ENCODE assay signal across 1 cellular context in genomic region chr20:32543570-32544259, GRCh38.
A peak's percentile ranks its signal among the peaks of the same experiment; 100 is the strongest.
TF ChIP-seq lines count a peak whose summit lies in the region.

No MANE protein-coding gene starts in this region.

TF ChIP-seq in HepG2, 621 proteins besides CTCF, POLR2A, EP300 and RAD21 (continued from another document and continues in another):
- no peak for TF ChIP-seq TAF15 (IDR thresholded peaks at IDR 0.05; ENCODE audit: low read depth, low read length, poor library complexity, severe bottlenecking)
- TF ChIP-seq KAT2B (IDR thresholded peaks at IDR 0.05; ENCODE audit: borderline replicate concordance, low read depth, low read length), result no peak
- TF ChIP-seq TFE3 (CRISPR knock-in tag; IDR thresholded peaks at IDR 0.05), result peak; percentile 93
- TF ChIP-seq MAX (IDR thresholded peaks at IDR 0.05), result no peak
- peak; percentile 94; the same call in 1 of the 2 replicates for TF ChIP-seq ZFP41 (CRISPR knock-in tag; IDR thresholded peaks at IDR 0.05; ENCODE audit: borderline replicate concordance)
- TF ChIP-seq CENPT (CRISPR knock-in tag; IDR thresholded peaks at IDR 0.05; ENCODE audit: low read depth), result 0 out of 2 replicates have a peak, but pooled peaks have one; percentile 26
- TF ChIP-seq MEF2D (CRISPR knock-in tag; IDR thresholded peaks at IDR 0.05), result peak; percentile 96
- peak; percentile 94 for TF ChIP-seq ZNF230 (CRISPR knock-in tag; IDR thresholded peaks at IDR 0.05)
- peak; percentile 84; the same call in 1 of the 2 replicates for TF ChIP-seq ELF4 (CRISPR knock-in tag; IDR thresholded peaks at IDR 0.05; ENCODE audit: borderline replicate concordance)
- TF ChIP-seq RCOR2 (CRISPR knock-in tag; IDR thresholded peaks at IDR 0.05), result peak; percentile 99
- peak; percentile 77; the same call in 1 of the 2 replicates for TF ChIP-seq TFAP4 (IDR thresholded peaks at IDR 0.05; ENCODE audit: borderline replicate concordance, low read depth)
- TF ChIP-seq HHEX (CRISPR knock-in tag; IDR thresholded peaks at IDR 0.05), result peak; percentile 94
- TF ChIP-seq ZBTB10 (CRISPR knock-in tag; IDR thresholded peaks at IDR 0.05; ENCODE audit: borderline replicate concordance), result peak; percentile 57; the same call in 1 of the 2 replicates
- TF ChIP-seq ZNF205 (CRISPR knock-in tag; IDR thresholded peaks at IDR 0.05), result peak; percentile 95
- TF ChIP-seq NFE2L2 (IDR thresholded peaks at IDR 0.05; ENCODE audit: low read length), result no peak
- TF ChIP-seq RXRA (CRISPR knock-in tag; IDR thresholded peaks at IDR 0.05), result peak; percentile 97
- TF ChIP-seq NR2F1 (CRISPR knock-in tag; IDR thresholded peaks at IDR 0.05), result peak; percentile 89 to 95
- peak; percentile 99 for TF ChIP-seq ZNF746 (CRISPR knock-in tag; IDR thresholded peaks at IDR 0.05)
- TF ChIP-seq ZNF740 (CRISPR knock-in tag; IDR thresholded peaks at IDR 0.05), result peak; percentile 88; the same call in 1 of the 2 replicates
- no peak for TF ChIP-seq PHF20 (CRISPR knock-in tag; IDR thresholded peaks at IDR 0.05)
- peak; percentile 89 for TF ChIP-seq ETV5 (CRISPR knock-in tag; IDR thresholded peaks at IDR 0.05; ENCODE audit: borderline replicate concordance)
- TF ChIP-seq SNAPC5 (CRISPR knock-in tag; IDR thresholded peaks at IDR 0.05; ENCODE audit: borderline replicate concordance), result no peak
- peak; percentile 96 for TF ChIP-seq ZSCAN31 (CRISPR knock-in tag; IDR thresholded peaks at IDR 0.05; ENCODE audit: low read depth)
- peak; percentile 98 for TF ChIP-seq ZNF331 (CRISPR knock-in tag; IDR thresholded peaks at IDR 0.05)
- TF ChIP-seq JARID2 (CRISPR knock-in tag; IDR thresholded peaks at IDR 0.05; ENCODE audit: insufficient replicate concordance), result peak; percentile 96
- no peak for TF ChIP-seq ZNF354B (CRISPR knock-in tag; IDR thresholded peaks at IDR 0.05)
- peak; percentile 93 for TF ChIP-seq HOMEZ (CRISPR knock-in tag; IDR thresholded peaks at IDR 0.05; ENCODE audit: low read depth)
- no peak for TF ChIP-seq ZNF207 (IDR thresholded peaks at IDR 0.05; ENCODE audit: borderline replicate concordance)
- TF ChIP-seq NFKBIZ (CRISPR knock-in tag; IDR thresholded peaks at IDR 0.05), result peak; percentile 88; the same call in 1 of the 2 replicates
- no peak for TF ChIP-seq NFIB (CRISPR knock-in tag; IDR thresholded peaks at IDR 0.05; ENCODE audit: borderline replicate concordance)
- no peak for TF ChIP-seq ZNF75D (CRISPR knock-in tag; IDR thresholded peaks at IDR 0.05; ENCODE audit: borderline replicate concordance)
- TF ChIP-seq U2AF2 (IDR thresholded peaks at IDR 0.05; ENCODE audit: low read depth, low read length), result peak; percentile 89; the same call in 1 of the 2 replicates
- TF ChIP-seq AKAP8 (CRISPR knock-in tag; IDR thresholded peaks at IDR 0.05), result peak; percentile 83
- TF ChIP-seq CEBPB (IDR thresholded peaks at IDR 0.05; ENCODE audit: borderline replicate concordance, low read depth, low read length), result peak; percentile 20; the same call in 1 of the 2 replicates
- TF ChIP-seq MBNL3 (CRISPR knock-in tag; conservative IDR thresholded peaks at IDR 0.05), result 0 out of 2 replicates have a peak, but pooled peaks have one; percentile 15
- TF ChIP-seq IKZF1 (IDR thresholded peaks at IDR 0.05), result no peak
- TF ChIP-seq ZNF678 (CRISPR knock-in tag; IDR thresholded peaks at IDR 0.05), result no peak; the same call in 1 of the 2 replicates
- peak; percentile 95 for TF ChIP-seq FUBP1 (CRISPR knock-in tag; IDR thresholded peaks at IDR 0.05; ENCODE audit: borderline replicate concordance)
- peak; percentile 89 for TF ChIP-seq FOSL2 (CRISPR knock-in tag; IDR thresholded peaks at IDR 0.05)
- TF ChIP-seq ZNF460 (CRISPR knock-in tag; IDR thresholded peaks at IDR 0.05; ENCODE audit: borderline replicate concordance), result peak; percentile 100
- peak; percentile 84; the same call in 1 of the 2 replicates for TF ChIP-seq ZNF782 (CRISPR knock-in tag; IDR thresholded peaks at IDR 0.05; ENCODE audit: borderline replicate concordance)
- TF ChIP-seq REXO4 (CRISPR knock-in tag; IDR thresholded peaks at IDR 0.05; ENCODE audit: borderline replicate concordance), result peak; percentile 89; the same call in 1 of the 2 replicates
- TF ChIP-seq CBX5 (CRISPR knock-in tag; IDR thresholded peaks at IDR 0.05; ENCODE audit: borderline replicate concordance), result peak; percentile 98
- TF ChIP-seq KAT8 (CRISPR knock-in tag; IDR thresholded peaks at IDR 0.05), result peak; percentile 92
- 0 out of 2 replicates have a peak, but pooled peaks have one; percentile 12 for TF ChIP-seq SIN3A (IDR thresholded peaks at IDR 0.05; ENCODE audit: borderline replicate concordance, low read depth, low read length)
- 0 out of 2 replicates have a peak, but pooled peaks have one; percentile 26 for TF ChIP-seq ZNF891 (CRISPR knock-in tag; IDR thresholded peaks at IDR 0.05)
- no peak for TF ChIP-seq ZNF496 (CRISPR knock-in tag; IDR thresholded peaks at IDR 0.05; ENCODE audit: insufficient replicate concordance)
- peak; percentile 95 for TF ChIP-seq NCOA2 (CRISPR knock-in tag; IDR thresholded peaks at IDR 0.05)
- TF ChIP-seq CSRNP2 (CRISPR knock-in tag; conservative IDR thresholded peaks at IDR 0.05; ENCODE audit: low read depth), result no peak
- peak; percentile 69 for TF ChIP-seq ZFP91 (CRISPR knock-in tag; IDR thresholded peaks at IDR 0.05; ENCODE audit: borderline replicate concordance)
- no peak for TF ChIP-seq ZNF513 (CRISPR knock-in tag; conservative IDR thresholded peaks at IDR 0.05)
- TF ChIP-seq ZNF18 (CRISPR knock-in tag; IDR thresholded peaks at IDR 0.05; ENCODE audit: insufficient replicate concordance), result peak; percentile 4
